Comparison of ENCODE assay signal across 8 cellular contexts in the genomic region with DNA sequence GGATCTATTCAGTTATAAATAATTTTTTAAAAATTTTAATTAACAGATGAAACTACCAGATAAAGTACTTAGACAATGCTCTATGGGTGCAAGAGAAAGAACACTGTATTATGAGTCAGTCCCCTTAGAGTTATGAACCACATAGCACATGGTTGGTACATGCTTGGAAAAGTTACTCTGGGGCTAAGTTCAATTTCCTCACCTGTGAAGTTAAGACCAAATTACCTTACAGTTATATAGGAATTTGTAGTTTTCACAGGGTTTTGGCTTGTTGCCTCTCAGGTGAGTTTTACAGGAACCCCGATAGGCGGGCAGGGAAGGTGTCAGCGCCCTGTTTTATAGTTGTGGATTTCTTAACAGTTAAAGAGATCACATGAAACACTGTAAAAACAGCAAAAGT. TPM values are rescaled to one million over a fixed set of nuclear protein-coding genes. Genes with fewer than 3 reads are reported as not detected.
DNase-seq lines count a peak whose midpoint lies in the region; ATAC-seq and TF ChIP-seq lines count a peak whose summit lies in the region.

No MANE protein-coding gene starts in this region.

- peaks cover 25% of the 10 kb centered on the region for H3K36me3 Mint-ChIP-seq in activated naive CD4-positive, alpha-beta T cell treated with anti-CD3 and anti-CD28 coated beads, Interleukin-2, amount 10 ng/mL, durations not matched to agents 7 days and 5 days
- H3K36me3 Mint-ChIP-seq in activated T-cell treated with anti-CD3 and anti-CD28 coated beads, Interleukin-2, amount 50 U/mL, for 72 hours (ENCODE audit: insufficient read depth in 2 of 2): peaks cover 4 to 8% of the 10 kb centered on the region in 2 donors
- no peaks in the 10 kb centered on the region for H3K36me3 Mint-ChIP-seq in immature natural killer cell

- H3K9me3 Mint-ChIP-seq in activated naive CD4-positive, alpha-beta T cell treated with anti-CD3 and anti-CD28 coated beads, Interleukin-2, amount 10 ng/mL, durations not matched to agents 7 days and 5 days: peaks cover 4% of the 10 kb centered on the region
- peaks cover 0 to 2% of the 10 kb centered on the region in 2 donors for H3K9me3 Mint-ChIP-seq in activated T-cell treated with anti-CD3 and anti-CD28 coated beads, Interleukin-2, amount 50 U/mL, for 72 hours
- H3K9me3 Mint-ChIP-seq in immature natural killer cell: no peaks in the 10 kb centered on the region

- H3K4me3 ChIP-seq in stomach: peak overlapping the region; percentile 72 to 94 (median 85)

- H3K27ac Mint-ChIP-seq in activated naive CD4-positive, alpha-beta T cell treated with anti-CD3 and anti-CD28 coated beads, Interleukin-2, amount 10 ng/mL, durations not matched to agents 7 days and 5 days: peak overlapping the region; percentile 91
- H3K27ac Mint-ChIP-seq in activated T-cell treated with anti-CD3 and anti-CD28 coated beads, Interleukin-2, amount 50 U/mL, for 72 hours: peak overlapping the region; percentile 96
- peak overlapping the region; percentile 82 to 95 (median 92) for H3K27ac Mint-ChIP-seq in immature natural killer cell

- TF ChIP-seq POLR2A in stomach (IDR thresholded peaks at IDR 0.05): no peak

- H3K27me3 ChIP-seq in stomach: no peaks in the 10 kb centered on the region

- peak overlapping the region; percentile 94 for H3K4me3 Mint-ChIP-seq in activated naive CD4-positive, alpha-beta T cell treated with anti-CD3 and anti-CD28 coated beads, Interleukin-2, amount 10 ng/mL, durations not matched to agents 7 days and 5 days
- H3K4me3 Mint-ChIP-seq in activated T-cell treated with anti-CD3 and anti-CD28 coated beads, Interleukin-2, amount 50 U/mL, for 72 hours: peak overlapping the region; percentile 88 to 99
- peak overlapping the region; percentile 90 to 98 (median 93) for H3K4me3 Mint-ChIP-seq in immature natural killer cell

- ATAC-seq in activated T-cell treated with anti-CD3 and anti-CD28 coated beads, Interleukin-2, amount 50 U/mL, for 72 hours (replicated peaks in 1 of 2): no peak
- ATAC-seq in HG03025 (IDR thresholded peaks at IDR 0.05; ENCODE audit: low FRiP score, unreplicated experiment) (no peak), GM19395 (IDR thresholded peaks at IDR 0.05; ENCODE audit: unreplicated experiment) (no peak)

- H3K27ac ChIP-seq in stomach: peak overlapping the region in 4 of 5 donors; percentile 92 to 98 (median 96)

- H3K27me3 Mint-ChIP-seq in activated naive CD4-positive, alpha-beta T cell treated with anti-CD3 and anti-CD28 coated beads, Interleukin-2, amount 10 ng/mL, durations not matched to agents 7 days and 5 days: no peaks in the 10 kb centered on the region
- no peaks in the 10 kb centered on the region for H3K27me3 Mint-ChIP-seq in activated T-cell treated with anti-CD3 and anti-CD28 coated beads, Interleukin-2, amount 50 U/mL, for 72 hours (ENCODE audit: low read depth)
- peaks cover 2 to 10% (median 4%) of the 10 kb centered on the region in 3 donors for H3K27me3 Mint-ChIP-seq in immature natural killer cell (ENCODE audit: low read depth in 3 of 3)

- CTCF ChIA-PET in activated naive CD4-positive, alpha-beta T cell treated with anti-CD3 and anti-CD28 coated beads, Interleukin-2, amount 10 ng/mL, durations not matched to agents 7 days and 5 days (lab: Charles Lee): no interaction called here

- H3K9me3 ChIP-seq in stomach: no peaks in the 10 kb centered on the region

- peaks cover 39% of the 10 kb centered on the region for H3K4me1 Mint-ChIP-seq in activated naive CD4-positive, alpha-beta T cell treated with anti-CD3 and anti-CD28 coated beads, Interleukin-2, amount 10 ng/mL, durations not matched to agents 7 days and 5 days
- peaks cover 44% of the 10 kb centered on the region for H3K4me1 Mint-ChIP-seq in activated T-cell treated with anti-CD3 and anti-CD28 coated beads, Interleukin-2, amount 50 U/mL, for 72 hours (ENCODE audit: low read depth)
- peaks cover 46 to 54% of the 10 kb centered on the region in 2 donors for H3K4me1 Mint-ChIP-seq in immature natural killer cell

- DNase-seq in activated naive CD4-positive, alpha-beta T cell treated with anti-CD3 and anti-CD28 coated beads, Interleukin-2, amount 10 ng/mL, durations not matched to agents 7 days and 5 days: no peak
- no peak for DNase-seq in activated naive CD4-positive, alpha-beta T cell treated with anti-CD3 and anti-CD28 coated beads, Interleukin-2, amount 50 U/mL, for 16 hours
- peak in 1 of 2 donors; percentile 4 for DNase-seq in activated T-cell treated with anti-CD3 and anti-CD28 coated beads, Interleukin-2, amount 50 U/mL, for 72 hours
- DNase-seq in immature natural killer cell (no peak), stomach (no peak), NCI-H1105 treated with DMSO at 0.1 percent for 48 hours (lab: John Stamatoyannopoulos, UW) (no peak)

- no peak for TF ChIP-seq EP300 in stomach (IDR thresholded peaks at IDR 0.05)

- WGBS in stomach, 5 donors: 9 to 20% (median 9%) methylated on average over 3 of the region's 3 CpGs

- peaks cover 20 to 45% (median 32%) of the 10 kb centered on the region in 4 donors for H3K4me1 ChIP-seq in stomach

- no peak for TF ChIP-seq CTCF in stomach (IDR thresholded peaks at IDR 0.05)

- intact Hi-C loops in stomach (cut with DNase I; ENCODE audit: low total_unique reads): no loop called here

- H3K36me3 ChIP-seq in stomach: no peaks in the 10 kb centered on the region

RNA-seq across cellular contexts. Expression of a gene that starts 1.2 kb away (rescaled TPM):
- total RNA-seq in activated T-cell treated with anti-CD3 and anti-CD28 coated beads, Interleukin-2, amount 50 U/mL, for 72 hours: 10 to 100 TPM; 48.6 to 52.3 TPM
- 10 to 100 TPM in 1 of 3 donors, 1 to 10 TPM in 2; 4.6 to 13.1 (median 7.1) TPM for polyA plus RNA-seq in immature natural killer cell
- 100 to 1,000 TPM in 1 of 5 donors, 10 to 100 TPM in 3, 1 to 10 TPM in 1; 7.0 to 104 (median 22.2) TPM for total RNA-seq in stomach
- polyA plus RNA-seq in stomach: 1 to 10 TPM; 4.8 to 7.8 (median 6.2) TPM

RNA-seq across cellular contexts. Expression of a gene that starts 48.9 kb away (rescaled TPM):
- 1 to 10 TPM in 1 of 2 donors, under 1 TPM in 1; 0.37 to 1.6 TPM for total RNA-seq in activated T-cell treated with anti-CD3 and anti-CD28 coated beads, Interleukin-2, amount 50 U/mL, for 72 hours
- polyA plus RNA-seq in immature natural killer cell (not detected), stomach (under 1 TPM; 0.37 to 0.55 (median 0.46) TPM)
- 1 to 10 TPM in 1 of 5 donors, not detected in 4; 1.3 TPM for total RNA-seq in stomach
